ENCODE assay signal across 11 cellular contexts in genomic region chr9:109001275-109001676, GRCh38. TPM values are rescaled to one million over a fixed set of nuclear protein-coding genes. Genes with fewer than 3 reads are reported as not detected.
DNase-seq lines count a peak whose midpoint lies in the region; ATAC-seq and TF ChIP-seq lines count a peak whose summit lies in the region.
"Had no signal": no experiment of that assay in that cellular context is flagged by ENCODE, and none has a peak within 500 bp of the region (broad histone marks: within the 10 kb centered on the region; RNA-seq: fewer than 3 reads in every experiment).

No MANE protein-coding gene starts in this region.

- POLR2A ChIA-PET in PC-3 (lab: Charles Lee; ENCODE audit: unreplicated experiment) = no interaction called here

- WGBS in endodermal cell (ENCODE audit: insufficient coverage in 1 of 2, insufficient read length in 1 of 2), 2 experiments = 86 to 100% methylated on average over 1 of the region's 1 CpG

- H3K9me2 ChIP-seq in PC-3 (replicated peaks; ENCODE audit: low read length) = no peaks in the 10 kb centered on the region

- no peak for TF ChIP-seq CTCF in PC-3 (conservative IDR thresholded peaks at IDR 0.05; ENCODE audit: low read depth, low read length)
- no peak for TF ChIP-seq CTCF in endodermal cell (conservative IDR thresholded peaks at IDR 0.05)
- TF ChIP-seq CTCF in nephron progenitor cell (IDR thresholded peaks at IDR 0.05) = no peak

- peak; percentile 94 for DNase-seq in EL
- peak; percentile 89 for DNase-seq in PC-3
- DNase-seq in endodermal cell = no peak
- peak; percentile 94 for DNase-seq in renal cortical epithelial cell (ENCODE audit: low read depth)
- no peak for DNase-seq in activated CD4-positive, alpha-beta T cell treated with anti-CD3 and anti-CD28 coated beads for 1 hour
- no peak for DNase-seq in sciatic nerve (ENCODE audit: low spot score)
- no peak for DNase-seq in nephron progenitor cell
- DNase-seq: left ventricle myocardium superior, NCI-H1092 treated with DMSO at 0.1 percent for 48 hours, ovary, upper lobe of right lung had no signal

- peak overlapping the region; percentile 28; the same call in 1 of the 2 replicates for H3K4me2 ChIP-seq in PC-3 (ENCODE audit: low read length)

- H3K27ac Mint-ChIP-seq in endodermal cell (peak overlapping the region; percentile 33), nephron progenitor cell (no peak overlapping the region)

- no TSS peak for BruUV-seq in PC-3 (replicated peaks; lab: Mats Ljungman, UMichigan)

- no peak overlapping the region for H2AFZ ChIP-seq in PC-3 (ENCODE audit: low read length)

- H3K9me3 Mint-ChIP-seq in endodermal cell = peaks cover 25% of the 10 kb centered on the region
- H3K9me3 Mint-ChIP-seq in nephron progenitor cell = peaks cover 50% of the 10 kb centered on the region

- intact Hi-C loops in PC-3 (cut with micrococcal nuclease) = no loop called here
- intact Hi-C loops in sciatic nerve (cut with DNase I) = no loop called here

- no peaks in the 10 kb centered on the region for H4K20me1 ChIP-seq in PC-3 (ENCODE audit: low read length)

- H3K4me3 Mint-ChIP-seq in endodermal cell (no peak overlapping the region), nephron progenitor cell (no peak overlapping the region)

- H3K9ac ChIP-seq in PC-3 (ENCODE audit: low read length) (no peak overlapping the region), endodermal cell (ENCODE audit: extremely low read depth, low read length, poor library complexity, severe bottlenecking) (no peak overlapping the region)

- H3F3A ChIP-seq in PC-3 (ENCODE audit: low read length, unreplicated experiment) = peaks cover 8% of the 10 kb centered on the region

- H3K4me3 ChIP-seq in PC-3 (ENCODE audit: low read length) (no peak overlapping the region), endodermal cell (ENCODE audit: low read length) (no peak overlapping the region)
- H3K4me3 ChIP-seq: ovary, upper lobe of right lung had no signal

- H3K27me3 ChIP-seq in PC-3 (ENCODE audit: low read length) (no peaks in the 10 kb centered on the region), endodermal cell (ENCODE audit: control insufficient read depth, insufficient read depth, low read length, poor library complexity, severe bottlenecking) (no peaks in the 10 kb centered on the region)
- H3K27me3 ChIP-seq: ovary, upper lobe of right lung had no signal

- H3K27ac ChIP-seq in PC-3 (ENCODE audit: low read length) (peak overlapping the region; percentile 74), endodermal cell (ENCODE audit: low read depth, low read length) (no peak overlapping the region)
- H3K27ac ChIP-seq: ovary, upper lobe of right lung had no signal

- H3K4me1 Mint-ChIP-seq in endodermal cell = peaks cover 5% of the 10 kb centered on the region
- no peaks in the 10 kb centered on the region for H3K4me1 Mint-ChIP-seq in nephron progenitor cell

- peaks cover 39% of the 10 kb centered on the region for H3K36me3 Mint-ChIP-seq in endodermal cell (ENCODE audit: low read depth)
- H3K36me3 Mint-ChIP-seq in nephron progenitor cell (ENCODE audit: low read depth) = peaks cover 84% of the 10 kb centered on the region

- H3K27me3 Mint-ChIP-seq in endodermal cell (ENCODE audit: insufficient read depth) (no peaks in the 10 kb centered on the region), nephron progenitor cell (ENCODE audit: low read depth, poor library complexity) (no peaks in the 10 kb centered on the region)

- H3K79me2 ChIP-seq in PC-3 (ENCODE audit: low read length) = peaks cover 86% of the 10 kb centered on the region

- peak; percentile 96 for ATAC-seq in PC-3
- ATAC-seq in sciatic nerve = no peak
- ATAC-seq: left ventricle myocardium superior, upper lobe of right lung had no signal

- H3K36me3 ChIP-seq in PC-3 (ENCODE audit: low read depth, low read length) (peaks cover 37% of the 10 kb centered on the region), endodermal cell (ENCODE audit: control insufficient read depth, insufficient read depth, low read length) (peaks cover 47% of the 10 kb centered on the region)
- H3K36me3 ChIP-seq: ovary, upper lobe of right lung had no signal

- peaks cover 15% of the 10 kb centered on the region for H3K4me1 ChIP-seq in PC-3 (ENCODE audit: insufficient read depth, low read length)
- no peaks in the 10 kb centered on the region for H3K4me1 ChIP-seq in endodermal cell (ENCODE audit: control insufficient read depth, insufficient read depth, low read length)

- H3K9me3 ChIP-seq in PC-3 (ENCODE audit: low read length) (peaks cover 9% of the 10 kb centered on the region; the same call in 1 of the 2 replicates), endodermal cell (ENCODE audit: control insufficient read depth, low read length) (peaks cover 25% of the 10 kb centered on the region)
- H3K9me3 ChIP-seq: ovary, upper lobe of right lung had no signal

- CTCF ChIA-PET in PC-3 (lab: Charles Lee) = no interaction called here

RNA-seq across cellular contexts. Expression of gene CTNNAL1, which starts 12.0 kb away (rescaled TPM):
- total RNA-seq in PC-3 (2014; rRNA removed) = 80.5 and 97.7 TPM in 2 replicates
- total RNA-seq in endodermal cell = 10 to 100 TPM; 80.1 to 82.1 TPM
- polyA plus RNA-seq in endodermal cell (2013, experiment 1 of 2) = 57.1 TPM
- 57.2 TPM for polyA plus RNA-seq in endodermal cell (2013, experiment 2 of 2)
- total RNA-seq in renal cortical epithelial cell = 154 and 242 TPM in 2 replicates
- 177 TPM for total RNA-seq in sciatic nerve

Comparison
In these comparisons a context has a peak if more than half of its experiments do, and no peak if none do; other contexts are left out.
1. DNase-seq: peak in EL (single experiment), PC-3 (single experiment) and renal cortical epithelial cell (single experiment); none in endodermal cell (single experiment), activated CD4-positive, alpha-beta T cell treated with anti-CD3 and anti-CD28 coated beads for 1 hour (single experiment), sciatic nerve (single experiment) and nephron progenitor cell (single experiment).